ENCODE assay signal across 2 cellular contexts in the genomic region with DNA sequence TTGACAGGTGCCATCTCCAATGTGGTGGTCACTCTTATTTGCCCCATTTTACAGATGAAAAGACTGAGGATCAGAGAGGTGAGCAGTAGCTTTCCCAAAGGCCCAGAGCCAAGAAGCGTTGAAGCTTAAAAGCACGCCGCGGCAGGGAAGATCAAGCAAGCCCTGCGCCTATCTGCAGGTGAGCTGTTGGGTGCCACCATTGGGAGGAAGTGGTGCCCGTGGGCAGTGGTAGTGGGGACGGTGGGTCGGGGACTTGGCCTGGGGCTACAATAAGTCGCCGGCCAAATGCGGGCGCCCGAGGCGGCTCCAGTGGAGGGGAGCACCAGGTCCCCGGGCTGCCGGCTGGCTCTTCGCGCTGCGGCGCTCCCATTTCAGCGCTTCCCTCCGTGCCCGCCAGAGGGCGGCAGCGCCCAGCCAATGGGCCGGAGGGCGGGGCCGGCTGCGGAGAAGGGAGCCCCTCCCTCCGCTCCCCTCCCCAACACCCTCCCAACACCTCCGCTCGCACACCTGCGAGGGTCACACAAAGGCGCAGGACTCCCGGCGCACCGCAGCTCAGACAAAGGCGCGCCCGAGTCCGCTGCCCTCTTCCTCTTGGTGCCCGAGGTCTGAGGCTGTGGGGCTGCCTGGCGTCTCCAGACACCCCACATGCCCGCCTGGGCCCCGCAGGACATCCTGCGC.
TF ChIP-seq lines count a peak whose summit lies in the region.

No MANE protein-coding gene starts in this region.

TF ChIP-seq in HEK293, 187 proteins besides CTCF, POLR2A, EP300 and RAD21 (continued from another document and continues in another):
- TF ChIP-seq ZSCAN30 (tag by site-specific recombination; IDR thresholded peaks at IDR 0.05) (0 out of 2 replicates have a peak, but pooled peaks have one; percentile 44), ZNF394 (tag by site-specific recombination; IDR thresholded peaks at IDR 0.05; ENCODE audit: borderline replicate concordance) (0 out of 2 replicates have a peak, but pooled peaks have one; percentile 28), SP3 (tag by site-specific recombination; IDR thresholded peaks at IDR 0.05) (peak; percentile 84), ZNF629 (tag by site-specific recombination; IDR thresholded peaks at IDR 0.05) (0 out of 2 replicates have a peak, but pooled peaks have one; percentile 27), ZFP3 (tag by site-specific recombination; IDR thresholded peaks at IDR 0.05; ENCODE audit: low read depth) (no peak), ZBTB48 (tag by site-specific recombination; IDR thresholded peaks at IDR 0.05) (no peak), KLF8 (tag by site-specific recombination; IDR thresholded peaks at IDR 0.05) (peak; percentile 95), ZNF654 (tag by site-specific recombination; IDR thresholded peaks at IDR 0.05; ENCODE audit: low read depth) (peak; percentile 56), ZFP69B (tag by site-specific recombination; IDR thresholded peaks at IDR 0.05) (peak; percentile 44; the same call in 1 of the 2 replicates), GLI4 (tag by site-specific recombination; IDR thresholded peaks at IDR 0.05) (no peak), ZBTB8A (tag by site-specific recombination; IDR thresholded peaks at IDR 0.05) (peak; percentile 60), ZNF768 (tag by site-specific recombination; IDR thresholded peaks at IDR 0.05) (no peak), ZNF701 (tag by site-specific recombination; IDR thresholded peaks at IDR 0.05) (no peak), KLF16 (tag by site-specific recombination; IDR thresholded peaks at IDR 0.05) (peak; percentile 93), ZNF335 (tag by site-specific recombination; conservative IDR thresholded peaks at IDR 0.05) (peak; percentile 92)
- TF ChIP-seq, protein P1, sequence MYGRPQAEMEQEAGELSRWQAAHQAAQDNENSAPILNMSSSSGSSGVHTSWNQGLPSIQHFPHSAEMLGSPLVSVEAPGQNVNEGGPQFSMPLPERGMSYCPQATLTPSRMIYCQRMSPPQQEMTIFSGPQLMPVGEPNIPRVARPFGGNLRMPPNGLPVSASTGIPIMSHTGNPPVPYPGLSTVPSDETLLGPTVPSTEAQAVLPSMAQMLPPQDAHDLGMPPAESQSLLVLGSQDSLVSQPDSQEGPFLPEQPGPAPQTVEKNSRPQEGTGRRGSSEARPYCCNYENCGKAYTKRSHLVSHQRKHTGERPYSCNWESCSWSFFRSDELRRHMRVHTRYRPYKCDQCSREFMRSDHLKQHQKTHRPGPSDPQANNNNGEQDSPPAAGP (tag by site-specific recombination; IDR thresholded peaks at IDR 0.05) = peak; percentile 96
- TF ChIP-seq, protein P2, sequence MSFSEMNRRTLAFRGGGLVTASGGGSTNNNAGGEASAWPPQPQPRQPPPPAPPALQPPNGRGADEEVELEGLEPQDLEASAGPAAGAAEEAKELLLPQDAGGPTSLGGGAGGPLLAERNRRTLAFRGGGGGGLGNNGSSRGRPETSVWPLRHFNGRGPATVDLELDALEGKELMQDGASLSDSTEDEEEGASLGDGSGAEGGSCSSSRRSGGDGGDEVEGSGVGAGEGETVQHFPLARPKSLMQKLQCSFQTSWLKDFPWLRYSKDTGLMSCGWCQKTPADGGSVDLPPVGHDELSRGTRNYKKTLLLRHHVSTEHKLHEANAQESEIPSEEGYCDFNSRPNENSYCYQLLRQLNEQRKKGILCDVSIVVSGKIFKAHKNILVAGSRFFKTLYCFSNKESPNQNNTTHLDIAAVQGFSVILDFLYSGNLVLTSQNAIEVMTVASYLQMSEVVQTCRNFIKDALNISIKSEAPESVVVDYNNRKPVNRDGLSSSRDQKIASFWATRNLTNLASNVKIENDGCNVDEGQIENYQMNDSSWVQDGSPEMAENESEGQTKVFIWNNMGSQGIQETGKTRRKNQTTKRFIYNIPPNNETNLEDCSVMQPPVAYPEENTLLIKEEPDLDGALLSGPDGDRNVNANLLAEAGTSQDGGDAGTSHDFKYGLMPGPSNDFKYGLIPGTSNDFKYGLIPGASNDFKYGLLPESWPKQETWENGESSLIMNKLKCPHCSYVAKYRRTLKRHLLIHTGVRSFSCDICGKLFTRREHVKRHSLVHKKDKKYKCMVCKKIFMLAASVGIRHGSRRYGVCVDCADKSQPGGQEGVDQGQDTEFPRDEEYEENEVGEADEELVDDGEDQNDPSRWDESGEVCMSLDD (tag by site-specific recombination; IDR thresholded peaks at IDR 0.05) = peak; percentile 83; the same call in 1 of the 2 replicates
- TF ChIP-seq, protein P3, sequence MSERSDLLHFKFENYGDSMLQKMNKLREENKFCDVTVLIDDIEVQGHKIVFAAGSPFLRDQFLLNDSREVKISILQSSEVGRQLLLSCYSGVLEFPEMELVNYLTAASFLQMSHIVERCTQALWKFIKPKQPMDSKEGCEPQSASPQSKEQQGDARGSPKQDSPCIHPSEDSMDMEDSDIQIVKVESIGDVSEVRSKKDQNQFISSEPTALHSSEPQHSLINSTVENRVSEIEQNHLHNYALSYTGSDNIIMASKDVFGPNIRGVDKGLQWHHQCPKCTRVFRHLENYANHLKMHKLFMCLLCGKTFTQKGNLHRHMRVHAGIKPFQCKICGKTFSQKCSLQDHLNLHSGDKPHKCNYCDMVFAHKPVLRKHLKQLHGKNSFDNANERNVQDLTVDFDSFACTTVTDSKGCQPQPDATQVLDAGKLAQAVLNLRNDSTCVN (tag by site-specific recombination; optimal IDR thresholded peaks at IDR 0.05) = peak; percentile 44
- TF ChIP-seq, protein P4, sequence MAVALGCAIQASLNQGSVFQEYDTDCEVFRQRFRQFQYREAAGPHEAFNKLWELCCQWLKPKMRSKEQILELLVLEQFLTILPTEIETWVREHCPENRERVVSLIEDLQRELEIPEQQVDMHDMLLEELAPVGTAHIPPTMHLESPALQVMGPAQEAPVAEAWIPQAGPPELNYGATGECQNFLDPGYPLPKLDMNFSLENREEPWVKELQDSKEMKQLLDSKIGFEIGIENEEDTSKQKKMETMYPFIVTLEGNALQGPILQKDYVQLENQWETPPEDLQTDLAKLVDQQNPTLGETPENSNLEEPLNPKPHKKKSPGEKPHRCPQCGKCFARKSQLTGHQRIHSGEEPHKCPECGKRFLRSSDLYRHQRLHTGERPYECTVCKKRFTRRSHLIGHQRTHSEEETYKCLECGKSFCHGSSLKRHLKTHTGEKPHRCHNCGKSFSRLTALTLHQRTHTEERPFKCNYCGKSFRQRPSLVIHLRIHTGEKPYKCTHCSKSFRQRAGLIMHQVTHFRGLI (tag by site-specific recombination; IDR thresholded peaks at IDR 0.05) = 0 out of 2 replicates have a peak, but pooled peaks have one; percentile 11
- TF ChIP-seq, protein P5, sequence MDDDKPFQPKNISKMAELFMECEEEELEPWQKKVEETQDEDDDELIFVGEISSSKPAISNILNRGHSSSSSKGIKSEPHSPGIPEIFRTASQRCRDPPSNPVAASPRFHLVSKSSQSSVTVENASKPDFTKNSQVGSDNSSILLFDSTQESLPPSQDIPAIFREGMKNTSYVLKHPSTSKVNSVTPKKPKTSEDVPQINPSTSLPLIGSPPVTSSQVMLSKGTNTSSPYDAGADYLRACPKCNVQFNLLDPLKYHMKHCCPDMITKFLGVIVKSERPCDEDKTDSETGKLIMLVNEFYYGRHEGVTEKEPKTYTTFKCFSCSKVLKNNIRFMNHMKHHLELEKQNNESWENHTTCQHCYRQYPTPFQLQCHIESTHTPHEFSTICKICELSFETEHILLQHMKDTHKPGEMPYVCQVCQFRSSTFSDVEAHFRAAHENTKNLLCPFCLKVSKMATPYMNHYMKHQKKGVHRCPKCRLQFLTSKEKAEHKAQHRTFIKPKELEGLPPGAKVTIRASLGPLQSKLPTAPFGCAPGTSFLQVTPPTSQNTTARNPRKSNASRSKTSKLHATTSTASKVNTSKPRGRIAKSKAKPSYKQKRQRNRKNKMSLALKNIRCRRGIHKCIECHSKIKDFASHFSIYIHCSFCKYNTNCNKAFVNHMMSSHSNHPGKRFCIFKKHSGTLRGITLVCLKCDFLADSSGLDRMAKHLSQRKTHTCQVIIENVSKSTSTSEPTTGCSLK (tag by site-specific recombination; IDR thresholded peaks at IDR 0.05) = no peak

TF ChIP-seq in WTC11, 78 proteins besides CTCF, POLR2A, EP300 and RAD21 (continued from another document and continues in another):
- TF ChIP-seq, protein P6, sequence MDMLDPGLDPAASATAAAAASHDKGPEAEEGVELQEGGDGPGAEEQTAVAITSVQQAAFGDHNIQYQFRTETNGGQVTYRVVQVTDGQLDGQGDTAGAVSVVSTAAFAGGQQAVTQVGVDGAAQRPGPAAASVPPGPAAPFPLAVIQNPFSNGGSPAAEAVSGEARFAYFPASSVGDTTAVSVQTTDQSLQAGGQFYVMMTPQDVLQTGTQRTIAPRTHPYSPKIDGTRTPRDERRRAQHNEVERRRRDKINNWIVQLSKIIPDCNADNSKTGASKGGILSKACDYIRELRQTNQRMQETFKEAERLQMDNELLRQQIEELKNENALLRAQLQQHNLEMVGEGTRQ (CRISPR knock-in tag; IDR thresholded peaks at IDR 0.05) = no peak
- TF ChIP-seq, protein P7, sequence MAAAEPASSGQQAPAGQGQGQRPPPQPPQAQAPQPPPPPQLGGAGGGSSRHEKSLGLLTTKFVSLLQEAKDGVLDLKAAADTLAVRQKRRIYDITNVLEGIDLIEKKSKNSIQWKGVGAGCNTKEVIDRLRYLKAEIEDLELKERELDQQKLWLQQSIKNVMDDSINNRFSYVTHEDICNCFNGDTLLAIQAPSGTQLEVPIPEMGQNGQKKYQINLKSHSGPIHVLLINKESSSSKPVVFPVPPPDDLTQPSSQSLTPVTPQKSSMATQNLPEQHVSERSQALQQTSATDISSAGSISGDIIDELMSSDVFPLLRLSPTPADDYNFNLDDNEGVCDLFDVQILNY (CRISPR knock-in tag; IDR thresholded peaks at IDR 0.05) = no peak
- TF ChIP-seq NR3C1 (CRISPR knock-in tag; conservative IDR thresholded peaks at IDR 0.05; ENCODE audit: low read depth) (0 out of 2 replicates have a peak, but pooled peaks have one; percentile 63), FOXK1 (CRISPR knock-in tag; IDR thresholded peaks at IDR 0.05) (no peak), TCF7 (CRISPR knock-in tag; IDR thresholded peaks at IDR 0.05; ENCODE audit: low read depth) (no peak), NR1H2 (CRISPR knock-in tag; IDR thresholded peaks at IDR 0.05) (no peak), GTF2I (CRISPR knock-in tag; conservative IDR thresholded peaks at IDR 0.05) (peak; percentile 94)
- TF ChIP-seq, protein P8, sequence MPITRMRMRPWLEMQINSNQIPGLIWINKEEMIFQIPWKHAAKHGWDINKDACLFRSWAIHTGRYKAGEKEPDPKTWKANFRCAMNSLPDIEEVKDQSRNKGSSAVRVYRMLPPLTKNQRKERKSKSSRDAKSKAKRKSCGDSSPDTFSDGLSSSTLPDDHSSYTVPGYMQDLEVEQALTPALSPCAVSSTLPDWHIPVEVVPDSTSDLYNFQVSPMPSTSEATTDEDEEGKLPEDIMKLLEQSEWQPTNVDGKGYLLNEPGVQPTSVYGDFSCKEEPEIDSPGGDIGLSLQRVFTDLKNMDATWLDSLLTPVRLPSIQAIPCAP (CRISPR knock-in tag; IDR thresholded peaks at IDR 0.05) = no peak
- TF ChIP-seq, protein P9, sequence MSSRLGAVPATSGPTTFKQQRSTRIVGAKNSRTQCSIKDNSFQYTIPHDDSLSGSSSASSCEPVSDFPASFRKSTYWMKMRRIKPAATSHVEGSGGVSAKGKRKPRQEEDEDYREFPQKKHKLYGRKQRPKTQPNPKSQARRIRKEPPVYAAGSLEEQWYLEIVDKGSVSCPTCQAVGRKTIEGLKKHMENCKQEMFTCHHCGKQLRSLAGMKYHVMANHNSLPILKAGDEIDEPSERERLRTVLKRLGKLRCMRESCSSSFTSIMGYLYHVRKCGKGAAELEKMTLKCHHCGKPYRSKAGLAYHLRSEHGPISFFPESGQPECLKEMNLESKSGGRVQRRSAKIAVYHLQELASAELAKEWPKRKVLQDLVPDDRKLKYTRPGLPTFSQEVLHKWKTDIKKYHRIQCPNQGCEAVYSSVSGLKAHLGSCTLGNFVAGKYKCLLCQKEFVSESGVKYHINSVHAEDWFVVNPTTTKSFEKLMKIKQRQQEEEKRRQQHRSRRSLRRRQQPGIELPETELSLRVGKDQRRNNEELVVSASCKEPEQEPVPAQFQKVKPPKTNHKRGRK (CRISPR knock-in tag; IDR thresholded peaks at IDR 0.05; ENCODE audit: borderline replicate concordance) = no peak
- TF ChIP-seq, protein P10, sequence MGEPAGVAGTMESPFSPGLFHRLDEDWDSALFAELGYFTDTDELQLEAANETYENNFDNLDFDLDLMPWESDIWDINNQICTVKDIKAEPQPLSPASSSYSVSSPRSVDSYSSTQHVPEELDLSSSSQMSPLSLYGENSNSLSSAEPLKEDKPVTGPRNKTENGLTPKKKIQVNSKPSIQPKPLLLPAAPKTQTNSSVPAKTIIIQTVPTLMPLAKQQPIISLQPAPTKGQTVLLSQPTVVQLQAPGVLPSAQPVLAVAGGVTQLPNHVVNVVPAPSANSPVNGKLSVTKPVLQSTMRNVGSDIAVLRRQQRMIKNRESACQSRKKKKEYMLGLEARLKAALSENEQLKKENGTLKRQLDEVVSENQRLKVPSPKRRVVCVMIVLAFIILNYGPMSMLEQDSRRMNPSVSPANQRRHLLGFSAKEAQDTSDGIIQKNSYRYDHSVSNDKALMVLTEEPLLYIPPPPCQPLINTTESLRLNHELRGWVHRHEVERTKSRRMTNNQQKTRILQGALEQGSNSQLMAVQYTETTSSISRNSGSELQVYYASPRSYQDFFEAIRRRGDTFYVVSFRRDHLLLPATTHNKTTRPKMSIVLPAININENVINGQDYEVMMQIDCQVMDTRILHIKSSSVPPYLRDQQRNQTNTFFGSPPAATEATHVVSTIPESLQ (CRISPR knock-in tag; IDR thresholded peaks at IDR 0.05) = no peak
- TF ChIP-seq, protein P11, sequence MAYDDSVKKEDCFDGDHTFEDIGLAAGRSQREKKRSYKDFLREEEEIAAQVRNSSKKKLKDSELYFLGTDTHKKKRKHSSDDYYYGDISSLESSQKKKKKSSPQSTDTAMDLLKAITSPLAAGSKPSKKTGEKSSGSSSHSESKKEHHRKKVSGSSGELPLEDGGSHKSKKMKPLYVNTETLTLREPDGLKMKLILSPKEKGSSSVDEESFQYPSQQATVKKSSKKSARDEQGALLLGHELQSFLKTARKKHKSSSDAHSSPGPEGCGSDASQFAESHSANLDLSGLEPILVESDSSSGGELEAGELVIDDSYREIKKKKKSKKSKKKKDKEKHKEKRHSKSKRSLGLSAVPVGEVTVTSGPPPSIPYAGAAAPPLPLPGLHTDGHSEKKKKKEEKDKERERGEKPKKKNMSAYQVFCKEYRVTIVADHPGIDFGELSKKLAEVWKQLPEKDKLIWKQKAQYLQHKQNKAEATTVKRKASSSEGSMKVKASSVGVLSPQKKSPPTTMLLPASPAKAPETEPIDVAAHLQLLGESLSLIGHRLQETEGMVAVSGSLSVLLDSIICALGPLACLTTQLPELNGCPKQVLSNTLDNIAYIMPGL (CRISPR knock-in tag; IDR thresholded peaks at IDR 0.05) = 0 out of 2 replicates have a peak, but pooled peaks have one; percentile 54
- TF ChIP-seq, protein P12, sequence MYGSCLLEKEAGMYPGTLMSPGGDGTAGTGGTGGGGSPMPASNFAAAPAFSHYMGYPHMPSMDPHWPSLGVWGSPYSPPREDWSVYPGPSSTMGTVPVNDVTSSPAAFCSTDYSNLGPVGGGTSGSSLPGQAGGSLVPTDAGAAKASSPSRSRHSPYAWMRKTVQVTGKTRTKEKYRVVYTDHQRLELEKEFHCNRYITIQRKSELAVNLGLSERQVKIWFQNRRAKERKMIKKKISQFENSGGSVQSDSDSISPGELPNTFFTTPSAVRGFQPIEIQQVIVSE (CRISPR knock-in tag; IDR thresholded peaks at IDR 0.05; ENCODE audit: borderline replicate concordance) = no peak
- TF ChIP-seq, protein P13, sequence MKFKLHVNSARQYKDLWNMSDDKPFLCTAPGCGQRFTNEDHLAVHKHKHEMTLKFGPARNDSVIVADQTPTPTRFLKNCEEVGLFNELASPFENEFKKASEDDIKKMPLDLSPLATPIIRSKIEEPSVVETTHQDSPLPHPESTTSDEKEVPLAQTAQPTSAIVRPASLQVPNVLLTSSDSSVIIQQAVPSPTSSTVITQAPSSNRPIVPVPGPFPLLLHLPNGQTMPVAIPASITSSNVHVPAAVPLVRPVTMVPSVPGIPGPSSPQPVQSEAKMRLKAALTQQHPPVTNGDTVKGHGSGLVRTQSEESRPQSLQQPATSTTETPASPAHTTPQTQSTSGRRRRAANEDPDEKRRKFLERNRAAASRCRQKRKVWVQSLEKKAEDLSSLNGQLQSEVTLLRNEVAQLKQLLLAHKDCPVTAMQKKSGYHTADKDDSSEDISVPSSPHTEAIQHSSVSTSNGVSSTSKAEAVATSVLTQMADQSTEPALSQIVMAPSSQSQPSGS (CRISPR knock-in tag; IDR thresholded peaks at IDR 0.05; ENCODE audit: borderline replicate concordance, low read depth) = no peak
